In genomic region chr14:70908918-70909641, GRCh38 we compare ENCODE assay signal across 8 cellular contexts. TPM values are rescaled to one million over a fixed set of nuclear protein-coding genes. Genes with fewer than 3 reads are reported as not detected.
A peak's percentile ranks its signal among the peaks of the same experiment; 100 is the strongest.
DNase-seq lines count a peak whose midpoint lies in the region; ATAC-seq and TF ChIP-seq lines count a peak whose summit lies in the region.

No MANE protein-coding gene starts in this region.

- H3K27me3 ChIP-seq in left ventricle myocardium inferior (ENCODE audit: low read depth) (no peaks in the 10 kb centered on the region), brain microvascular endothelial cell (replicated peaks) (no peaks in the 10 kb centered on the region), vagina (no peaks in the 10 kb centered on the region)

- TF ChIP-seq CTCF in left ventricle myocardium inferior (IDR thresholded peaks at IDR 0.05; ENCODE audit: borderline replicate concordance) (no peak), brain microvascular endothelial cell (IDR thresholded peaks at IDR 0.05; ENCODE audit: low read depth, low read length, missing control alignments) (no peak), vagina (IDR thresholded peaks at IDR 0.05) (no peak)

- ATAC-seq in Right ventricle myocardium superior (ENCODE audit: poor library complexity), result no peak
- ATAC-seq in GM21576 (IDR thresholded peaks at IDR 0.05; ENCODE audit: unreplicated experiment), result no peak
- no peak for ATAC-seq in GM18502 (IDR thresholded peaks at IDR 0.05; ENCODE audit: poor library complexity, unreplicated experiment)

- DNase-seq in left ventricle myocardium inferior (no peak), Right ventricle myocardium superior (no peak), brain microvascular endothelial cell (no peak), vagina (ENCODE audit: extremely low spot score in 2 of 2) (no peak), NCI-H2227 treated with DMSO at 0.1 percent for 48 hours (lab: John Stamatoyannopoulos, UW) (no peak)

- in situ Hi-C loops in brain microvascular endothelial cell (cut with HindIII; ENCODE audit: low pct_ligation_motif_present, low sequenced_read_pairs), result no loop called here

- 7 to 12% methylated on average over 4 of the region's 6 CpGs for WGBS in mesodermal cell (ENCODE audit: insufficient coverage in 2 of 2), 2 experiments

- H3K27ac ChIP-seq in left ventricle myocardium inferior (replicated peaks), result peak overlapping the region; percentile 97
- H3K27ac ChIP-seq in brain microvascular endothelial cell, result peak overlapping the region; percentile 58
- peak overlapping the region; percentile 80 for H3K27ac ChIP-seq in mesodermal cell (ENCODE audit: low read depth, low read length, severe bottlenecking)
- H3K27ac ChIP-seq in vagina, result peak overlapping the region; percentile 96

- TF ChIP-seq POLR2A in vagina (IDR thresholded peaks at IDR 0.05), result no peak

- H3K36me3 ChIP-seq in left ventricle myocardium inferior (no peaks in the 10 kb centered on the region), brain microvascular endothelial cell (replicated peaks) (no peaks in the 10 kb centered on the region), mesodermal cell (ENCODE audit: control insufficient read depth, insufficient read depth, low read length) (peaks cover 16% of the 10 kb centered on the region), vagina (no peaks in the 10 kb centered on the region)

- H3K9me3 ChIP-seq in left ventricle myocardium inferior (replicated peaks) (no peaks in the 10 kb centered on the region), mesodermal cell (ENCODE audit: control insufficient read depth, low read length) (no peaks in the 10 kb centered on the region), vagina (no peaks in the 10 kb centered on the region)

- H3K4me1 ChIP-seq in left ventricle myocardium inferior, result peaks cover 80% of the 10 kb centered on the region
- H3K4me1 ChIP-seq in mesodermal cell (ENCODE audit: control insufficient read depth, insufficient read depth, low read length, poor library complexity, severe bottlenecking), result no peaks in the 10 kb centered on the region
- peaks cover 57% of the 10 kb centered on the region for H3K4me1 ChIP-seq in vagina

- H3K4me3 ChIP-seq in left ventricle myocardium inferior, result peak overlapping the region; percentile 91
- H3K4me3 ChIP-seq in brain microvascular endothelial cell (ENCODE audit: low read depth, low read length), result peak overlapping the region; percentile 94
- H3K4me3 ChIP-seq in mesodermal cell (ENCODE audit: extremely low read depth, insufficient read depth, low read length, poor library complexity, severe bottlenecking), result peak overlapping the region; percentile 96
- H3K4me3 ChIP-seq in vagina, result peak overlapping the region; percentile 84 to 88

- intact Hi-C loops in left ventricle myocardium inferior (cut with micrococcal nuclease) (loop anchor here (10.0 kb wide), 1 partner anchor 46 kb away; no protein-coding TSS in a partner anchor), Right ventricle myocardium superior (cut with DNase I) (loop anchor here (5.0 to 10.0 kb wide), 3 partner anchors 43 to 84 kb away; no protein-coding TSS in a partner anchor), vagina (cut with DNase I) (no loop called here)

RNA-seq across cellular contexts. Expression of gene PCNX1, which starts 1.8 kb away (rescaled TPM):
- 35.2 TPM for total RNA-seq in left ventricle myocardium inferior
- total RNA-seq in Right ventricle myocardium superior, result 43.3 TPM
- polyA plus RNA-seq in mesodermal cell (2013, experiment 1 of 2), result 23.9 TPM
- polyA plus RNA-seq in mesodermal cell (2013, experiment 2 of 2), result 21.9 TPM
- 59.7 TPM for total RNA-seq in vagina
